Comparison of ENCODE assay signal across 8 cellular contexts in genomic region chr9:122264360-122265264, GRCh38. TPM values are rescaled to one million over a fixed set of nuclear protein-coding genes. Genes with fewer than 3 reads are reported as not detected.
A peak's percentile ranks its signal among the peaks of the same experiment; 100 is the strongest.
DNase-seq lines count a peak whose midpoint lies in the region; ATAC-seq, FAIRE-seq and TF ChIP-seq lines count a peak whose summit lies in the region.

A gene with protein sequence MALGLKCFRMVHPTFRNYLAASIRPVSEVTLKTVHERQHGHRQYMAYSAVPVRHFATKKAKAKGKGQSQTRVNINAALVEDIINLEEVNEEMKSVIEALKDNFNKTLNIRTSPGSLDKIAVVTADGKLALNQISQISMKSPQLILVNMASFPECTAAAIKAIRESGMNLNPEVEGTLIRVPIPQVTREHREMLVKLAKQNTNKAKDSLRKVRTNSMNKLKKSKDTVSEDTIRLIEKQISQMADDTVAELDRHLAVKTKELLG (plus strand): TSS chr9:122264882. CDS start chr9:122270892, 6,010 bp downstream.
Gene RBM18 (minus strand): TSS chr9:122264840. CDS start chr9:122261492, 3,348 bp downstream.

- peak; percentile 46 for DNase-seq in NCI-H1694 (lab: John Stamatoyannopoulos, UW)
- peak; percentile 78 for DNase-seq in T-helper 22 cell (ENCODE audit: low read depth)
- peak; percentile 82 for DNase-seq in astrocyte (ENCODE audit: low read depth)
- peak; percentile 87 for DNase-seq in hepatic stellate cell (ENCODE audit: low spot score)
- peak; percentile 93 to 98 for DNase-seq in vagina (ENCODE audit: extremely low spot score in 2 of 2)

- H3K4me3 ChIP-seq in astrocyte (ENCODE audit: insufficient read depth, low read depth, low read length) (peak within 1 kb of the TSS; percentile 99), rectal smooth muscle tissue (ENCODE audit: low read length) (peak within 1 kb of the TSS; percentile 75), vagina (peak within 1 kb of the TSS; percentile 73 to 89)

- H3K27me3 Mint-ChIP-seq in astrocyte (ENCODE audit: low read depth, unreplicated experiment): no peaks in the 10 kb centered on the region

- TF ChIP-seq POLR2A in vagina (IDR thresholded peaks at IDR 0.05): peak in 1 of 2 donors; percentile 50

- peaks cover 23% of the 10 kb centered on the region for H4K20me1 ChIP-seq in astrocyte (ENCODE audit: insufficient read depth, low read length)

- intact Hi-C loops in vagina (cut with DNase I): no loop called here

- peaks cover 2% of the 10 kb centered on the region for H3K36me3 Mint-ChIP-seq in astrocyte (ENCODE audit: low read depth, unreplicated experiment)

- peaks cover 9% of the 10 kb centered on the region for H3K36me3 ChIP-seq in astrocyte (ENCODE audit: insufficient read depth, low read length)
- peaks cover 6% of the 10 kb centered on the region for H3K36me3 ChIP-seq in rectal smooth muscle tissue (ENCODE audit: control insufficient read depth, insufficient read depth, low read length)
- H3K36me3 ChIP-seq in vagina: peaks cover 0 to 15% of the 10 kb centered on the region in 2 donors

- peaks cover 19% of the 10 kb centered on the region for H3K4me1 ChIP-seq in astrocyte (ENCODE audit: insufficient read depth, low read length)
- peaks cover 22% of the 10 kb centered on the region for H3K4me1 ChIP-seq in rectal smooth muscle tissue (ENCODE audit: control insufficient read depth, insufficient read depth, low read length)
- H3K4me1 ChIP-seq in vagina: peaks cover 39% of the 10 kb centered on the region

- H3K27me3 ChIP-seq in astrocyte (ENCODE audit: insufficient read depth, low read length) (no peaks in the 10 kb centered on the region), rectal smooth muscle tissue (ENCODE audit: control insufficient read depth, insufficient read depth, low read length) (no peaks in the 10 kb centered on the region), vagina (no peaks in the 10 kb centered on the region)

- H3K79me2 ChIP-seq in astrocyte (ENCODE audit: insufficient read depth, low read length): peaks cover 70% of the 10 kb centered on the region

- peaks cover 9% of the 10 kb centered on the region for H3K4me1 Mint-ChIP-seq in astrocyte (ENCODE audit: low read depth, unreplicated experiment)

- ATAC-seq in GM18502 (IDR thresholded peaks at IDR 0.05; ENCODE audit: poor library complexity, unreplicated experiment) (peak; percentile 87), HG02884 (IDR thresholded peaks at IDR 0.05; ENCODE audit: unreplicated experiment) (peak; percentile 84)

- H3K4me3 Mint-ChIP-seq in astrocyte (ENCODE audit: unreplicated experiment): peak within 1 kb of the TSS; percentile 99

- FAIRE-seq in astrocyte (lab: Jason Lieb, UNC): no peak

- TF ChIP-seq CTCF in astrocyte (IDR thresholded peaks at IDR 0.05; ENCODE audit: insufficient read depth, low read depth, low read length): no peak
- peak in 1 of 3 experiments; percentile 18 for TF ChIP-seq CTCF in vagina (IDR thresholded peaks at IDR 0.05)

- peak within 1 kb of the TSS; percentile 98 for H2AFZ ChIP-seq in astrocyte (ENCODE audit: low read depth, low read length)

- H3K9me3 ChIP-seq in astrocyte (ENCODE audit: insufficient read depth, low read depth, low read length): no peaks in the 10 kb centered on the region
- H3K9me3 ChIP-seq in vagina: no peaks in the 10 kb centered on the region

- no peaks in the 10 kb centered on the region for H3K9me3 Mint-ChIP-seq in astrocyte (ENCODE audit: unreplicated experiment)

- H3K27ac Mint-ChIP-seq in astrocyte (ENCODE audit: unreplicated experiment): peak within 1 kb of the TSS; percentile 100

- peak within 1 kb of the TSS; percentile 97 for H3K9ac ChIP-seq in astrocyte (ENCODE audit: low read length)
- peak within 1 kb of the TSS; percentile 92 for H3K9ac ChIP-seq in rectal smooth muscle tissue (ENCODE audit: low read length)

- H3K4me2 ChIP-seq in astrocyte (ENCODE audit: low read length): peak within 1 kb of the TSS; percentile 92

- peak within 1 kb of the TSS; percentile 97 for H3K27ac ChIP-seq in astrocyte (ENCODE audit: low read depth, low read length)
- H3K27ac ChIP-seq in rectal smooth muscle tissue (ENCODE audit: low read depth, low read length): peak within 1 kb of the TSS; percentile 90
- peak within 1 kb of the TSS; percentile 84 for H3K27ac ChIP-seq in vagina

RNA-seq across cellular contexts. Expression of the first gene that starts in this region (rescaled TPM):
- total RNA-seq in astrocyte (24.0 and 24.1 TPM in 2 replicates), vagina (38.5 TPM)

RNA-seq across cellular contexts. Expression of gene RBM18, which starts in this region (rescaled TPM):
- total RNA-seq in astrocyte (28.6 and 29.1 TPM in 2 replicates), vagina (11.3 TPM)

Comparison
In these comparisons a context has a peak if more than half of its experiments do, and no peak if none do; other contexts are left out.
1. Peak in every context shown above with its lines: DNase-seq, ATAC-seq, H3K4me3 ChIP-seq and H3K27ac ChIP-seq.